In genomic region chr9:128022886-128023285, GRCh38 we compare ENCODE assay signal across 14 cellular contexts. TPM values are rescaled to one million over a fixed set of nuclear protein-coding genes. Genes with fewer than 3 reads are reported as not detected.
A peak's percentile ranks its signal among the peaks of the same experiment; 100 is the strongest.
DNase-seq lines count a peak whose midpoint lies in the region; ATAC-seq lines count a peak whose summit lies in the region.
"Had no signal": no experiment of that assay in that cellular context is flagged by ENCODE, and none has a peak within 500 bp of the region (broad histone marks: within the 10 kb centered on the region; RNA-seq: fewer than 3 reads in every experiment).

No MANE protein-coding gene starts in this region.

- no peak overlapping the region for H2AFZ ChIP-seq in neuronal stem cell (ENCODE audit: low read length)

- H2BK15ac ChIP-seq in neuronal stem cell (ENCODE audit: low read length), result no peak overlapping the region

- H3K18ac ChIP-seq in neuronal stem cell (ENCODE audit: low read length), result peak overlapping the region; percentile 27

- H3K27ac ChIP-seq in neuronal stem cell (replicated peaks; ENCODE audit: low read length), result no peak overlapping the region
- H3K27ac ChIP-seq: thyroid gland had no signal

- no peak overlapping the region for H3K4me3 ChIP-seq in neuronal stem cell (ENCODE audit: low read length in 2 of 2)
- H3K4me3 ChIP-seq: thyroid gland had no signal

- POLR2A ChIA-PET in activated naive CD8-positive, alpha-beta T cell treated with anti-CD3 and anti-CD28 coated beads, Interleukin-2, amount 10 ng/mL, durations not matched to agents 7 days and 5 days (lab: Charles Lee), result interaction anchor here (0.7 to 18.1 kb wide), 6 partner anchors 8 to 48 kb away, joined by 3 to 389 read pairs (median 6); partner anchors contain the start of gene EEIG1

- H3K79me1 ChIP-seq in neuronal stem cell (ENCODE audit: low read depth, low read length), result no peaks in the 10 kb centered on the region

- H3K4me1 ChIP-seq in neuronal stem cell (ENCODE audit: control insufficient read depth in 2 of 2, insufficient read depth in 1 of 2, low read depth in 1 of 2, low read length in 2 of 2), result peaks cover 2 to 7% of the 10 kb centered on the region in 2 donors
- H3K4me1 ChIP-seq: thyroid gland had no signal

- intact Hi-C loops in cardiac septum (cut with DNase I), result no loop called here

- H3K27me3 ChIP-seq in neuronal stem cell (ENCODE audit: control insufficient read depth in 3 of 3, insufficient read depth in 3 of 3, low read depth in 1 of 3, low read length in 3 of 3), result peaks cover 0 to 8% (median 0%) of the 10 kb centered on the region in 3 experiments
- H3K27me3 ChIP-seq: thyroid gland had no signal

- H2AK5ac ChIP-seq in neuronal stem cell (ENCODE audit: low read depth, low read length), result peak overlapping the region; percentile 79

- H3K4me1 Mint-ChIP-seq in T-helper 1 cell treated with Interleukin-12 subunit alpha and Interleukin-12 subunit beta and Interleukin-4 antibody, amounts not matched to agents 30 μg/mL and 1 μg/mL, for 36 hours (ENCODE audit: low read depth), result peaks cover 64% of the 10 kb centered on the region
- H3K4me1 Mint-ChIP-seq in activated naive CD8-positive, alpha-beta T cell treated with anti-CD3 and anti-CD28 coated beads, Interleukin-2, amount 10 ng/mL, durations not matched to agents 7 days and 5 days, result peaks cover 62% of the 10 kb centered on the region

- H3K9me3 ChIP-seq in neuronal stem cell (replicated peaks in 1 of 2; ENCODE audit: control insufficient read depth in 2 of 2, insufficient read depth in 1 of 2, low read depth in 1 of 2, low read length in 2 of 2), result peaks cover 0 to 2% of the 10 kb centered on the region in 2 donors
- H3K9me3 ChIP-seq: thyroid gland had no signal

- H3K9ac ChIP-seq in neuronal stem cell (ENCODE audit: low read depth, low read length, poor library complexity), result no peak overlapping the region

- H3K9me3 Mint-ChIP-seq in T-helper 1 cell treated with Interleukin-12 subunit alpha and Interleukin-12 subunit beta and Interleukin-4 antibody, amounts not matched to agents 30 μg/mL and 1 μg/mL, for 36 hours, result no peaks in the 10 kb centered on the region
- no peaks in the 10 kb centered on the region for H3K9me3 Mint-ChIP-seq in activated naive CD8-positive, alpha-beta T cell treated with anti-CD3 and anti-CD28 coated beads, Interleukin-2, amount 10 ng/mL, durations not matched to agents 7 days and 5 days
- H3K9me3 Mint-ChIP-seq: brain had no signal

- ATAC-seq in activated naive CD8-positive, alpha-beta T cell treated with anti-CD3 and anti-CD28 coated beads, Interleukin-2, amount 10 ng/mL, durations not matched to agents 7 days and 5 days (ENCODE audit: low read depth), result no peak
- ATAC-seq in GM19467 (IDR thresholded peaks at IDR 0.05; ENCODE audit: unreplicated experiment), result no peak

- no peak overlapping the region for H3K4me3 Mint-ChIP-seq in T-helper 1 cell treated with Interleukin-12 subunit alpha and Interleukin-12 subunit beta and Interleukin-4 antibody, amounts not matched to agents 30 μg/mL and 1 μg/mL, for 36 hours
- no peak overlapping the region for H3K4me3 Mint-ChIP-seq in activated naive CD8-positive, alpha-beta T cell treated with anti-CD3 and anti-CD28 coated beads, Interleukin-2, amount 10 ng/mL, durations not matched to agents 7 days and 5 days
- H3K4me3 Mint-ChIP-seq: brain had no signal

- no peak overlapping the region for H3K23ac ChIP-seq in neuronal stem cell (ENCODE audit: low read depth, low read length, poor library complexity)

- H2BK12ac ChIP-seq in neuronal stem cell (ENCODE audit: low read length), result no peak overlapping the region

- H3K27ac Mint-ChIP-seq in T-helper 1 cell treated with Interleukin-12 subunit alpha and Interleukin-12 subunit beta and Interleukin-4 antibody, amounts not matched to agents 30 μg/mL and 1 μg/mL, for 36 hours, result peak overlapping the region; percentile 6
- peak overlapping the region; percentile 21 for H3K27ac Mint-ChIP-seq in activated naive CD8-positive, alpha-beta T cell treated with anti-CD3 and anti-CD28 coated beads, Interleukin-2, amount 10 ng/mL, durations not matched to agents 7 days and 5 days
- H3K27ac Mint-ChIP-seq: brain had no signal

- H3K36me3 Mint-ChIP-seq in T-helper 1 cell treated with Interleukin-12 subunit alpha and Interleukin-12 subunit beta and Interleukin-4 antibody, amounts not matched to agents 30 μg/mL and 1 μg/mL, for 36 hours (ENCODE audit: low read depth), result peaks cover 2% of the 10 kb centered on the region
- no peaks in the 10 kb centered on the region for H3K36me3 Mint-ChIP-seq in activated naive CD8-positive, alpha-beta T cell treated with anti-CD3 and anti-CD28 coated beads, Interleukin-2, amount 10 ng/mL, durations not matched to agents 7 days and 5 days
- H3K36me3 Mint-ChIP-seq: brain had no signal

- DNase-seq in T-helper 1 cell, result no peak
- DNase-seq in MV-4-11 (lab: John Stamatoyannopoulos, UW), result peak; percentile 19
- no peak for DNase-seq in activated naive CD8-positive, alpha-beta T cell treated with anti-CD3 and anti-CD28 coated beads, Interleukin-2, amount 10 ng/mL, durations not matched to agents 7 days and 5 days
- no peak for DNase-seq in neuronal stem cell (ENCODE audit: low spot score)
- DNase-seq in NCI-H526 treated with DMSO at 0.1 percent for 48 hours (lab: John Stamatoyannopoulos, UW), result no peak
- no peak for DNase-seq in cardiac septum (ENCODE audit: low spot score)
- DNase-seq: 8988T; activated T-cell treated with anti-CD3 and anti-CD28 coated beads, Interleukin-2, amount 50 U/mL, for 48 hours; DMS153; NCI-H748 treated with DMSO at 0.1 percent for 48 hours; thyroid gland had no signal

- no peaks in the 10 kb centered on the region for H3K36me3 ChIP-seq in neuronal stem cell (replicated peaks in 1 of 2; ENCODE audit: control insufficient read depth in 2 of 2, insufficient read depth in 2 of 2, low read length in 2 of 2)
- H3K36me3 ChIP-seq: thyroid gland had no signal

- H3K14ac ChIP-seq in neuronal stem cell (ENCODE audit: low read length), result no peak overlapping the region

- no peak overlapping the region for H4K8ac ChIP-seq in neuronal stem cell (ENCODE audit: low read depth, low read length)

- no CpG with 5 or more reads among the region's 2 CpGs for WGBS in neuronal stem cell (ENCODE audit: extremely low coverage in 2 of 2, insufficient read length in 2 of 2, insufficient replicate concordance in 1 of 2), 2 donors

- no peak overlapping the region for H2BK5ac ChIP-seq in neuronal stem cell (ENCODE audit: low read length)

- H3K4ac ChIP-seq in neuronal stem cell (ENCODE audit: low read length), result no peak overlapping the region

- H4K91ac ChIP-seq in neuronal stem cell (ENCODE audit: low read depth, low read length, poor library complexity), result no peak overlapping the region

- H3K4me2 ChIP-seq in neuronal stem cell (ENCODE audit: insufficient read depth, low read length, poor library complexity, severe bottlenecking), result no peak overlapping the region

- no peak overlapping the region for H2BK120ac ChIP-seq in neuronal stem cell (ENCODE audit: low read depth, low read length)

- H3K27me3 Mint-ChIP-seq in T-helper 1 cell treated with Interleukin-12 subunit alpha and Interleukin-12 subunit beta and Interleukin-4 antibody, amounts not matched to agents 30 μg/mL and 1 μg/mL, for 36 hours (ENCODE audit: low read depth), result no peaks in the 10 kb centered on the region
- no peaks in the 10 kb centered on the region for H3K27me3 Mint-ChIP-seq in activated naive CD8-positive, alpha-beta T cell treated with anti-CD3 and anti-CD28 coated beads, Interleukin-2, amount 10 ng/mL, durations not matched to agents 7 days and 5 days

RNA-seq across cellular contexts. Expression of gene EEIG1, which starts 42.1 kb away (rescaled TPM):
- 100 to 1,000 TPM; 329 to 366 TPM for total RNA-seq in activated naive CD8-positive, alpha-beta T cell treated with anti-CD3 and anti-CD28 coated beads, Interleukin-2, amount 10 ng/mL, durations not matched to agents 7 days and 5 days
- 22.0 TPM for polyA plus RNA-seq in neuronal stem cell (2013, experiment 1 of 2)
- 22.8 TPM for polyA plus RNA-seq in neuronal stem cell (2013, experiment 2 of 2)
- 24.1 TPM for total RNA-seq in cardiac septum

RNA-seq across cellular contexts. Expression of gene NAIF1, which starts 44.2 kb away (rescaled TPM):
- 10 to 100 TPM; 11.8 to 13.2 TPM for total RNA-seq in activated naive CD8-positive, alpha-beta T cell treated with anti-CD3 and anti-CD28 coated beads, Interleukin-2, amount 10 ng/mL, durations not matched to agents 7 days and 5 days
- 6.9 TPM for polyA plus RNA-seq in neuronal stem cell (2013, experiment 1 of 2)
- polyA plus RNA-seq in neuronal stem cell (2013, experiment 2 of 2), result 7.8 TPM
- 6.2 TPM for total RNA-seq in cardiac septum

RNA-seq across cellular contexts. Expression of gene SLC25A25, which starts 45.1 kb away (rescaled TPM):
- total RNA-seq in activated naive CD8-positive, alpha-beta T cell treated with anti-CD3 and anti-CD28 coated beads, Interleukin-2, amount 10 ng/mL, durations not matched to agents 7 days and 5 days, result 10 to 100 TPM; 21.2 to 21.8 TPM
- 7.8 TPM for polyA plus RNA-seq in neuronal stem cell (2013, experiment 1 of 2)
- polyA plus RNA-seq in neuronal stem cell (2013, experiment 2 of 2), result 7.4 TPM
- total RNA-seq in cardiac septum, result 5.6 TPM

Comparison
In these comparisons a context has a peak if more than half of its experiments do, and no peak if none do; other contexts are left out.
1. RNA of gene EEIG1, which starts 42.1 kb away (total RNA-seq): 329 to 366 TPM in activated naive CD8-positive, alpha-beta T cell treated with anti-CD3 and anti-CD28 coated beads, Interleukin-2, amount 10 ng/mL, durations not matched to agents 7 days and 5 days; 24.1 TPM in cardiac septum (single experiment); every median in the first group is over 10 times any median in the second.